In genomic region chr2:150476213-150476740, GRCh38 we compare ENCODE assay signal across 12 cellular contexts. TPM values are rescaled to one million over a fixed set of nuclear protein-coding genes. Genes with fewer than 3 reads are reported as not detected.
DNase-seq lines count a peak whose midpoint lies in the region; ATAC-seq and TF ChIP-seq lines count a peak whose summit lies in the region.
"Had no signal": no experiment of that assay in that cellular context is flagged by ENCODE, and none has a peak within 500 bp of the region (broad histone marks: within the 10 kb centered on the region; RNA-seq: fewer than 3 reads in every experiment).

No MANE protein-coding gene starts in this region.

- DNase-seq in BJ (ENCODE audit: low read depth) (no peak), heart right ventricle (no peak), renal cortical epithelial cell (ENCODE audit: low read depth) (peak; percentile 32), GM13977 (ENCODE audit: low spot score) (no peak), islet precursor cell (no peak)
- DNase-seq: activated naive CD4-positive, alpha-beta T cell; NCI-H345 had no signal

- in situ Hi-C loops in GM13977 (cut with MboI; ENCODE audit: low pct_unique_long_range_greater_than_20kb, low sequenced_read_pairs, unreplicated experiment), result loop anchor here (25.0 kb wide), 1 partner anchor 889 kb away; the partner anchor contains the start of gene MMADHC

- TF ChIP-seq CTCF in BJ (IDR thresholded peaks at IDR 0.05; ENCODE audit: insufficient read depth, low read depth, low read length) (no peak), heart right ventricle (IDR thresholded peaks at IDR 0.05) (no peak), GM13977 (IDR thresholded peaks at IDR 0.05; ENCODE audit: extremely low read depth, insufficient read depth, missing control alignments) (no peak)

- POLR2A ChIA-PET in BJ (lab: Charles Lee), result interaction anchor here (0.5 to 0.7 kb wide), 4 partner anchors 8 to 732 kb away, joined by 3 to 4 read pairs (median 3); no protein-coding TSS in a partner anchor

- H3K4me1 ChIP-seq in heart right ventricle, result peaks cover 14 to 100% (median 87%) of the 10 kb centered on the region in 9 donors

- H3K4me3 ChIP-seq in BJ (ENCODE audit: low read depth, low read length) (peak overlapping the region; percentile 6; the same call in 1 of the 2 replicates), heart right ventricle (no peak overlapping the region)
- H3K4me3 ChIP-seq: HAP-1 had no signal

- ATAC-seq in heart right ventricle (peak in 2 of 8 donors; percentile 16 to 23), GM21529 (IDR thresholded peaks at IDR 0.05; ENCODE audit: unreplicated experiment) (no peak), HG03175 (IDR thresholded peaks at IDR 0.05; ENCODE audit: unreplicated experiment) (no peak)
- ATAC-seq: stimulated activated effector memory CD8-positive, alpha-beta T cell treated with anti-CD3 and anti-CD28 coated beads, Interleukin-12 subunit alpha, Interleukin-12 subunit beta, amount 100 ng/mL, for 72 hours had no signal

- H3K27me3 ChIP-seq in BJ (ENCODE audit: control insufficient read depth, insufficient read depth, low read length), result no peaks in the 10 kb centered on the region
- H3K27me3 ChIP-seq in heart right ventricle, result no peaks in the 10 kb centered on the region

- H3K9me3 ChIP-seq in heart right ventricle, result no peaks in the 10 kb centered on the region
- H3K9me3 ChIP-seq: HAP-1 had no signal

- CTCF ChIA-PET in BJ (lab: Yijun Ruan, JAX), result interaction anchor here (0.6 to 1.3 kb wide), 3 partner anchors 290 to 763 kb away, joined by 3 to 4 read pairs (median 3); no protein-coding TSS in a partner anchor

- 26 to 36% methylated on average over 5 of the region's 5 CpGs for WGBS in heart right ventricle, 2 donors

- H3K27ac ChIP-seq in angular gyrus (ENCODE audit: low read depth, low read length) (peak overlapping the region; percentile 6), heart right ventricle (peak overlapping the region; percentile 22 to 97 (median 94))

- intact Hi-C loops in heart right ventricle (cut with DNase I), result loop anchor here in 1 of 10 donors (10.0 kb wide), 1 partner anchor 191 kb away; no protein-coding TSS in a partner anchor

- H3K36me3 ChIP-seq in BJ (ENCODE audit: control insufficient read depth, insufficient read depth, low read length) (peaks cover 15% of the 10 kb centered on the region), heart right ventricle (peaks cover 0 to 39% (median 7%) of the 10 kb centered on the region in 9 donors)
- H3K36me3 ChIP-seq: HAP-1 had no signal

RNA-seq across cellular contexts. Expression of gene RND3, which starts 11.2 kb away (rescaled TPM):
- polyA plus RNA-seq in BJ (2011; rRNA removed) (255 and 497 TPM in 2 replicates), heart right ventricle (10 to 100 TPM; 15.4 to 22.3 TPM)
- 245 and 381 TPM in 2 replicates for polyA minus RNA-seq in BJ (2011; rRNA and poly(A)+ RNA removed)
- total RNA-seq in heart right ventricle (10 to 100 TPM; 20.7 to 74.3 (median 41.0) TPM), renal cortical epithelial cell (208 and 316 TPM in 2 replicates)
